In the genomic region with DNA sequence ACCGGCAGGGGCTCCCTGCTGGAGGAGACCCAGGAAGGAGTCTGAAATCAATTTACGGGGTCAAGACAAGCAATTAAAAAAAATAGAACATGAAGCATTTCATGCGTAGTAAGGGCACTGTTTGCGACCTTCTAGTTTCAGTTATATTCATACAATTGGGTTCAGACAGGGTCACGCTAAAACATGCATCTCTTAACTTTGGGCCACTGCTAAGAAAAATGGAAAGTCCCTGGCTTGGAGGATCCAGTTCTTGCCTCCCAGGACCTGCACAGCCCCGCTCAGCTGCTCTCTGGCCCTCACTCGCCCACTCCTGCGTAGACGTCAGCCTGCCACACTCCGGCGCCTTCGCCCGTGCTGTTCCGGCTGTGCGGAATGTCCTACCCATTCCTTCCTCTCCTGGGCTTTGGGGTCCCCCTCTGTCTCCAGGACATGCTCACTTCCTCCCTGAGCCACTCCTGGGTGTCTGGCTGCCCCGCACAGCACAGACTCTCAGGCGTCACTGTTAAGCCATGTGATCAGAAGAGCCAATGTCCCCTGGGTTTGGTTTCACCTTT, we compare ENCODE assay signal across 1 cellular context.
TF ChIP-seq lines count a peak whose summit lies in the region.

No MANE protein-coding gene starts in this region.

TF ChIP-seq in WTC11, 78 proteins besides CTCF, POLR2A, EP300 and RAD21:
- no peak for TF ChIP-seq CBFB (CRISPR knock-in tag; IDR thresholded peaks at IDR 0.05; ENCODE audit: low read depth)
- no peak for TF ChIP-seq ZNF263 (CRISPR knock-in tag; IDR thresholded peaks at IDR 0.05; ENCODE audit: low read depth)
- TF ChIP-seq SMAD4 (CRISPR knock-in tag; IDR thresholded peaks at IDR 0.05), result no peak
- no peak for TF ChIP-seq ELF4 (CRISPR knock-in tag; IDR thresholded peaks at IDR 0.05; ENCODE audit: low read depth)
- TF ChIP-seq, protein P1, sequence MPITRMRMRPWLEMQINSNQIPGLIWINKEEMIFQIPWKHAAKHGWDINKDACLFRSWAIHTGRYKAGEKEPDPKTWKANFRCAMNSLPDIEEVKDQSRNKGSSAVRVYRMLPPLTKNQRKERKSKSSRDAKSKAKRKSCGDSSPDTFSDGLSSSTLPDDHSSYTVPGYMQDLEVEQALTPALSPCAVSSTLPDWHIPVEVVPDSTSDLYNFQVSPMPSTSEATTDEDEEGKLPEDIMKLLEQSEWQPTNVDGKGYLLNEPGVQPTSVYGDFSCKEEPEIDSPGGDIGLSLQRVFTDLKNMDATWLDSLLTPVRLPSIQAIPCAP (CRISPR knock-in tag; IDR thresholded peaks at IDR 0.05), result no peak
- TF ChIP-seq ZNF219 (CRISPR knock-in tag; IDR thresholded peaks at IDR 0.05; ENCODE audit: borderline replicate concordance), result no peak
- TF ChIP-seq, protein P2, sequence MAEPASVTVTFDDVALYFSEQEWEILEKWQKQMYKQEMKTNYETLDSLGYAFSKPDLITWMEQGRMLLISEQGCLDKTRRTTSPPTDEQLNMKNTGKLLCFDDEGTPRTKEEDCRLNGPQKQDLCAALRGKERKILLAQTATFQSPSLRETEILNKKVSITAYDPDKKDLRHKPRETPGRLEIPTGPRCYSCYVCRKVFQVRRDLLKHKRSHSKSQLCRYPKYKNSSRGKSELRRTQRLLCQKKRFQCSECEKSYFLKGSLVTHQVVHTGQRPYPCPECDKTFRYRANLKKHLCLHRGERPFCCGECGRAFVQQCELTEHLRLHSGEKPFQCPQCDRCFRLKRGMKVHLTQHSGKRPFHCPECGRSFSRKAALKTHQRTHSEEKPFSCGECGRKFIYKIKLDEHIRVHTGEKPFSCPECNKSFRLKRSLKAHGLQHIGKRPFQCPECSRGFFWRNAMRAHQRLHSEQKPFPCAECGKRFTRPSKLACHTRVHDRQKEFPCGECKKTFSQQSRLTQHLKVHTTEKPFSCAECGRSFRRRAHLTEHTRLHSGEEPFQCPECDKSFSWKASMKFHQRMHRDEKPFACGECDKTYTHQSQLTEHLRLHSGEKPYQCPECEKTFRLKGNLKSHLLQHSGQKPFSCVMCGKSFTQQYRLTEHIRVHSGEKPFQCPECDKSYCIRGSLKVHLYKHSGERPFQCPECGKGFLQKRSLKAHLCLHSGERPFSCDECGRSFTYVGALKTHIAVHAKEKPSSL (CRISPR knock-in tag; conservative IDR thresholded peaks at IDR 0.05), result no peak
- no peak for TF ChIP-seq SMAD3 (CRISPR knock-in tag; IDR thresholded peaks at IDR 0.05; ENCODE audit: borderline replicate concordance)
- TF ChIP-seq, protein P3, sequence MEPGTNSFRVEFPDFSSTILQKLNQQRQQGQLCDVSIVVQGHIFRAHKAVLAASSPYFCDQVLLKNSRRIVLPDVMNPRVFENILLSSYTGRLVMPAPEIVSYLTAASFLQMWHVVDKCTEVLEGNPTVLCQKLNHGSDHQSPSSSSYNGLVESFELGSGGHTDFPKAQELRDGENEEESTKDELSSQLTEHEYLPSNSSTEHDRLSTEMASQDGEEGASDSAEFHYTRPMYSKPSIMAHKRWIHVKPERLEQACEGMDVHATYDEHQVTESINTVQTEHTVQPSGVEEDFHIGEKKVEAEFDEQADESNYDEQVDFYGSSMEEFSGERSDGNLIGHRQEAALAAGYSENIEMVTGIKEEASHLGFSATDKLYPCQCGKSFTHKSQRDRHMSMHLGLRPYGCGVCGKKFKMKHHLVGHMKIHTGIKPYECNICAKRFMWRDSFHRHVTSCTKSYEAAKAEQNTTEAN (CRISPR knock-in tag; IDR thresholded peaks at IDR 0.05), result no peak
- TF ChIP-seq, protein P4, sequence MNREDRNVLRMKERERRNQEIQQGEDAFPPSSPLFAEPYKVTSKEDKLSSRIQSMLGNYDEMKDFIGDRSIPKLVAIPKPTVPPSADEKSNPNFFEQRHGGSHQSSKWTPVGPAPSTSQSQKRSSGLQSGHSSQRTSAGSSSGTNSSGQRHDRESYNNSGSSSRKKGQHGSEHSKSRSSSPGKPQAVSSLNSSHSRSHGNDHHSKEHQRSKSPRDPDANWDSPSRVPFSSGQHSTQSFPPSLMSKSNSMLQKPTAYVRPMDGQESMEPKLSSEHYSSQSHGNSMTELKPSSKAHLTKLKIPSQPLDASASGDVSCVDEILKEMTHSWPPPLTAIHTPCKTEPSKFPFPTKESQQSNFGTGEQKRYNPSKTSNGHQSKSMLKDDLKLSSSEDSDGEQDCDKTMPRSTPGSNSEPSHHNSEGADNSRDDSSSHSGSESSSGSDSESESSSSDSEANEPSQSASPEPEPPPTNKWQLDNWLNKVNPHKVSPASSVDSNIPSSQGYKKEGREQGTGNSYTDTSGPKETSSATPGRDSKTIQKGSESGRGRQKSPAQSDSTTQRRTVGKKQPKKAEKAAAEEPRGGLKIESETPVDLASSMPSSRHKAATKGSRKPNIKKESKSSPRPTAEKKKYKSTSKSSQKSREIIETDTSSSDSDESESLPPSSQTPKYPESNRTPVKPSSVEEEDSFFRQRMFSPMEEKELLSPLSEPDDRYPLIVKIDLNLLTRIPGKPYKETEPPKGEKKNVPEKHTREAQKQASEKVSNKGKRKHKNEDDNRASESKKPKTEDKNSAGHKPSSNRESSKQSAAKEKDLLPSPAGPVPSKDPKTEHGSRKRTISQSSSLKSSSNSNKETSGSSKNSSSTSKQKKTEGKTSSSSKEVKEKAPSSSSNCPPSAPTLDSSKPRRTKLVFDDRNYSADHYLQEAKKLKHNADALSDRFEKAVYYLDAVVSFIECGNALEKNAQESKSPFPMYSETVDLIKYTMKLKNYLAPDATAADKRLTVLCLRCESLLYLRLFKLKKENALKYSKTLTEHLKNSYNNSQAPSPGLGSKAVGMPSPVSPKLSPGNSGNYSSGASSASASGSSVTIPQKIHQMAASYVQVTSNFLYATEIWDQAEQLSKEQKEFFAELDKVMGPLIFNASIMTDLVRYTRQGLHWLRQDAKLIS (CRISPR knock-in tag; IDR thresholded peaks at IDR 0.05; ENCODE audit: borderline replicate concordance), result no peak
- TF ChIP-seq, protein P5, sequence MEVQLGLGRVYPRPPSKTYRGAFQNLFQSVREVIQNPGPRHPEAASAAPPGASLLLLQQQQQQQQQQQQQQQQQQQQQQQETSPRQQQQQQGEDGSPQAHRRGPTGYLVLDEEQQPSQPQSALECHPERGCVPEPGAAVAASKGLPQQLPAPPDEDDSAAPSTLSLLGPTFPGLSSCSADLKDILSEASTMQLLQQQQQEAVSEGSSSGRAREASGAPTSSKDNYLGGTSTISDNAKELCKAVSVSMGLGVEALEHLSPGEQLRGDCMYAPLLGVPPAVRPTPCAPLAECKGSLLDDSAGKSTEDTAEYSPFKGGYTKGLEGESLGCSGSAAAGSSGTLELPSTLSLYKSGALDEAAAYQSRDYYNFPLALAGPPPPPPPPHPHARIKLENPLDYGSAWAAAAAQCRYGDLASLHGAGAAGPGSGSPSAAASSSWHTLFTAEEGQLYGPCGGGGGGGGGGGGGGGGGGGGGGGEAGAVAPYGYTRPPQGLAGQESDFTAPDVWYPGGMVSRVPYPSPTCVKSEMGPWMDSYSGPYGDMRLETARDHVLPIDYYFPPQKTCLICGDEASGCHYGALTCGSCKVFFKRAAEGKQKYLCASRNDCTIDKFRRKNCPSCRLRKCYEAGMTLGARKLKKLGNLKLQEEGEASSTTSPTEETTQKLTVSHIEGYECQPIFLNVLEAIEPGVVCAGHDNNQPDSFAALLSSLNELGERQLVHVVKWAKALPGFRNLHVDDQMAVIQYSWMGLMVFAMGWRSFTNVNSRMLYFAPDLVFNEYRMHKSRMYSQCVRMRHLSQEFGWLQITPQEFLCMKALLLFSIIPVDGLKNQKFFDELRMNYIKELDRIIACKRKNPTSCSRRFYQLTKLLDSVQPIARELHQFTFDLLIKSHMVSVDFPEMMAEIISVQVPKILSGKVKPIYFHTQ (CRISPR knock-in tag; IDR thresholded peaks at IDR 0.05), result no peak
- TF ChIP-seq, protein P6, sequence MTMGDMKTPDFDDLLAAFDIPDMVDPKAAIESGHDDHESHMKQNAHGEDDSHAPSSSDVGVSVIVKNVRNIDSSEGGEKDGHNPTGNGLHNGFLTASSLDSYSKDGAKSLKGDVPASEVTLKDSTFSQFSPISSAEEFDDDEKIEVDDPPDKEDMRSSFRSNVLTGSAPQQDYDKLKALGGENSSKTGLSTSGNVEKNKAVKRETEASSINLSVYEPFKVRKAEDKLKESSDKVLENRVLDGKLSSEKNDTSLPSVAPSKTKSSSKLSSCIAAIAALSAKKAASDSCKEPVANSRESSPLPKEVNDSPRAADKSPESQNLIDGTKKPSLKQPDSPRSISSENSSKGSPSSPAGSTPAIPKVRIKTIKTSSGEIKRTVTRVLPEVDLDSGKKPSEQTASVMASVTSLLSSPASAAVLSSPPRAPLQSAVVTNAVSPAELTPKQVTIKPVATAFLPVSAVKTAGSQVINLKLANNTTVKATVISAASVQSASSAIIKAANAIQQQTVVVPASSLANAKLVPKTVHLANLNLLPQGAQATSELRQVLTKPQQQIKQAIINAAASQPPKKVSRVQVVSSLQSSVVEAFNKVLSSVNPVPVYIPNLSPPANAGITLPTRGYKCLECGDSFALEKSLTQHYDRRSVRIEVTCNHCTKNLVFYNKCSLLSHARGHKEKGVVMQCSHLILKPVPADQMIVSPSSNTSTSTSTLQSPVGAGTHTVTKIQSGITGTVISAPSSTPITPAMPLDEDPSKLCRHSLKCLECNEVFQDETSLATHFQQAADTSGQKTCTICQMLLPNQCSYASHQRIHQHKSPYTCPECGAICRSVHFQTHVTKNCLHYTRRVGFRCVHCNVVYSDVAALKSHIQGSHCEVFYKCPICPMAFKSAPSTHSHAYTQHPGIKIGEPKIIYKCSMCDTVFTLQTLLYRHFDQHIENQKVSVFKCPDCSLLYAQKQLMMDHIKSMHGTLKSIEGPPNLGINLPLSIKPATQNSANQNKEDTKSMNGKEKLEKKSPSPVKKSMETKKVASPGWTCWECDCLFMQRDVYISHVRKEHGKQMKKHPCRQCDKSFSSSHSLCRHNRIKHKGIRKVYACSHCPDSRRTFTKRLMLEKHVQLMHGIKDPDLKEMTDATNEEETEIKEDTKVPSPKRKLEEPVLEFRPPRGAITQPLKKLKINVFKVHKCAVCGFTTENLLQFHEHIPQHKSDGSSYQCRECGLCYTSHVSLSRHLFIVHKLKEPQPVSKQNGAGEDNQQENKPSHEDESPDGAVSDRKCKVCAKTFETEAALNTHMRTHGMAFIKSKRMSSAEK (CRISPR knock-in tag; IDR thresholded peaks at IDR 0.05; ENCODE audit: borderline replicate concordance), result no peak
- TF ChIP-seq, protein P7, sequence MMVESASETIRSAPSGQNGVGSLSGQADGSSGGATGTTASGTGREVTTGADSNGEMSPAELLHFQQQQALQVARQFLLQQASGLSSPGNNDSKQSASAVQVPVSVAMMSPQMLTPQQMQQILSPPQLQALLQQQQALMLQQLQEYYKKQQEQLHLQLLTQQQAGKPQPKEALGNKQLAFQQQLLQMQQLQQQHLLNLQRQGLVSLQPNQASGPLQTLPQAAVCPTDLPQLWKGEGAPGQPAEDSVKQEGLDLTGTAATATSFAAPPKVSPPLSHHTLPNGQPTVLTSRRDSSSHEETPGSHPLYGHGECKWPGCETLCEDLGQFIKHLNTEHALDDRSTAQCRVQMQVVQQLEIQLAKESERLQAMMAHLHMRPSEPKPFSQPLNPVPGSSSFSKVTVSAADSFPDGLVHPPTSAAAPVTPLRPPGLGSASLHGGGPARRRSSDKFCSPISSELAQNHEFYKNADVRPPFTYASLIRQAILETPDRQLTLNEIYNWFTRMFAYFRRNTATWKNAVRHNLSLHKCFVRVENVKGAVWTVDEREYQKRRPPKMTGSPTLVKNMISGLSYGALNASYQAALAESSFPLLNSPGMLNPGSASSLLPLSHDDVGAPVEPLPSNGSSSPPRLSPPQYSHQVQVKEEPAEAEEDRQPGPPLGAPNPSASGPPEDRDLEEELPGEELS (CRISPR knock-in tag; IDR thresholded peaks at IDR 0.05), result no peak
- no peak for TF ChIP-seq SP1 (CRISPR knock-in tag; conservative IDR thresholded peaks at IDR 0.05)
- no peak for TF ChIP-seq GRHL2 (CRISPR knock-in tag; IDR thresholded peaks at IDR 0.05; ENCODE audit: insufficient replicate concordance, severe bottlenecking)
- no peak for TF ChIP-seq FOXP1 (CRISPR knock-in tag; IDR thresholded peaks at IDR 0.05; ENCODE audit: borderline replicate concordance)
- TF ChIP-seq NR2C2 (CRISPR knock-in tag; IDR thresholded peaks at IDR 0.05), result no peak
- TF ChIP-seq NFE2L1 (CRISPR knock-in tag; IDR thresholded peaks at IDR 0.05), result no peak
TF ChIP-seq in WTC11: peak in this region for 0.
